9 cellular contexts compared by ENCODE assay signal in the genomic region with DNA sequence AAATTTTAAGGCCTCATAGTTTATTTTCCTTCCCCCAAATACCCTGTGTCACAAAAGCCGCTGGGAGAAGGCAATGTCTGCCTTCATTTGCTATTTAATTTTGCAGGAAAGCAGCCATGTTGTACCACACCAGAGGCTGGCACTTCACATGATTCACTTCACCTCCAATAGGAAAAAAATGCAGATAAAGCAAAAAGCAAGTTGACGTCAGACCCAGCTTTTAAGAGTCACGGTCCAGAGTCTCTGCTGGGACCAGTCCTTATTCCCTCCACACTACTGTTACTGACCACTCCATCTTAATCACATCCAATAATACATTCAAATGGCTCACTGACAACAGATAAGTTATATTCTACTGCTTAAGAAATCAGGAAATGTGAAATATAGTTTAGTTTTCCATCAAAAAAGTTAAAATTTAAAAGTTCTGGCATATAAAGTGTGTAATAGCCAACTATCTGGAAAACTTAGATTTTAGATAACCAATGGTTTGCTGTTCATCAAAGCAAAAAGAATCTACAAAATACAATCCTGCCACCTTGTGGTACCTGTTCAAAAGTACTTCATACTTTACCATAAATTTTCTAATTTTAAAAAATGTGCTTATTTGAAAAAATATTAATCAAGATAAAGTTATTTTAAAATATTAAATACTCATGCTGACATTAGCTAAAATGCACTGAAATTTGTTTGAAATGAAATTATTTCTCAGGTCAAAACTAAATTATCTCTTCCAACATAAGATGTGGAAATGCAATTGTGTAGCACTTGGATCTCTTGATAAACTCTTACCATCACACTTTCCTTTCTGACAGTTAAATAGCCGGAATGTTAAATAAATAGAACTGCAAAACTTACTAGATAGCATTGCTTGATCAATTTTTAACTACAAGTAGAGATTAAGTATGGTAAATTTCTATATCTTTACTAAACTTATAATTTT.
DNase-seq lines count a peak whose midpoint lies in the region; ATAC-seq and TF ChIP-seq lines count a peak whose summit lies in the region.
"Had no signal": no experiment of that assay in that cellular context is flagged by ENCODE, and none has a peak within 500 bp of the region (broad histone marks: within the 10 kb centered on the region; RNA-seq: fewer than 3 reads in every experiment).

No MANE protein-coding gene starts in this region.

- H3K9me3 Mint-ChIP-seq in GM23338: no peaks in the 10 kb centered on the region
- H3K9me3 Mint-ChIP-seq in activated T-helper 2 cell treated with anti-CD3 and anti-CD28 coated beads, Interferon-gamma antibody, Interleukin-2, Interleukin-4, amounts not matched to agents 10 μg/mL and 5 μg/mL and 100 μg/mL, durations not matched to agents 14 hours and 24 hours and 36 hours: no peaks in the 10 kb centered on the region
- H3K9me3 Mint-ChIP-seq: activated naive CD8-positive, alpha-beta T cell treated with anti-CD3 and anti-CD28 coated beads, Interleukin-2, amount 10 ng/mL, durations not matched to agents 7 days and 5 days had no signal

- ATAC-seq in GM23338: no peak
- ATAC-seq in RWPE2 (ENCODE audit: low read depth): no peak
- no peak for ATAC-seq in HG03571 (IDR thresholded peaks at IDR 0.05; ENCODE audit: unreplicated experiment)

- no peaks in the 10 kb centered on the region for H3F3A ChIP-seq in GM23338 (replicated peaks; ENCODE audit: low read depth)

- H3K36me3 ChIP-seq in GM23338 (ENCODE audit: insufficient read depth): no peaks in the 10 kb centered on the region
- H3K36me3 ChIP-seq in RWPE2 (ENCODE audit: low read depth): no peaks in the 10 kb centered on the region
- H3K36me3 ChIP-seq in transverse colon: no peaks in the 10 kb centered on the region
- no peaks in the 10 kb centered on the region for H3K36me3 ChIP-seq in effector memory CD4-positive, alpha-beta T cell (ENCODE audit: control insufficient read depth, insufficient read depth, low read length)

- no peak for TF ChIP-seq EP300 in transverse colon (IDR thresholded peaks at IDR 0.05; ENCODE audit: low read depth)

- TF ChIP-seq POLR2A in transverse colon (IDR thresholded peaks at IDR 0.05): no peak

- H3K4me1 ChIP-seq in GM23338 (ENCODE audit: insufficient read depth) (peaks cover 12% of the 10 kb centered on the region), RWPE2 (ENCODE audit: insufficient read depth, poor library complexity, severe bottlenecking) (peaks cover 17% of the 10 kb centered on the region), transverse colon (peaks cover 0 to 9% (median 3%) of the 10 kb centered on the region in 4 donors)
- no peaks in the 10 kb centered on the region for H3K4me1 ChIP-seq in effector memory CD4-positive, alpha-beta T cell (ENCODE audit: control insufficient read depth, insufficient read depth, low read length, poor library complexity, severe bottlenecking)

- H3K9me3 ChIP-seq in RWPE2 (ENCODE audit: severe bottlenecking) (no peaks in the 10 kb centered on the region), transverse colon (no peaks in the 10 kb centered on the region)
- H3K9me3 ChIP-seq in effector memory CD4-positive, alpha-beta T cell (ENCODE audit: control insufficient read depth, low read length): no peaks in the 10 kb centered on the region

- peak; percentile 33 for DNase-seq in A172 (ENCODE audit: low spot score)
- DNase-seq in GM23338 (ENCODE audit: low spot score): peak; percentile 44
- DNase-seq in RWPE2 (ENCODE audit: low spot score): no peak
- DNase-seq in fibroblast of villous mesenchyme (ENCODE audit: low read depth): peak; percentile 44
- DNase-seq in transverse colon: no peak
- no peak for DNase-seq in activated T-helper 2 cell treated with anti-CD3 and anti-CD28 coated beads, Interferon-gamma antibody, Interleukin-2, Interleukin-4, amounts not matched to agents 10 μg/mL and 5 μg/mL and 100 μg/mL, durations not matched to agents 14 hours and 24 hours and 36 hours (ENCODE audit: low spot score)
- no peak for DNase-seq in effector memory CD4-positive, alpha-beta T cell
- DNase-seq: activated naive CD8-positive, alpha-beta T cell treated with anti-CD3 and anti-CD28 coated beads, Interleukin-2, amount 10 ng/mL, durations not matched to agents 7 days and 5 days had no signal

- H3K9me2 ChIP-seq in GM23338 (ENCODE audit: insufficient read depth): no peaks in the 10 kb centered on the region

- H3K27ac Mint-ChIP-seq in GM23338: 0 out of 2 replicates have a peak overlapping the region, but pooled peaks have one; percentile 4
- H3K27ac Mint-ChIP-seq in activated T-helper 2 cell treated with anti-CD3 and anti-CD28 coated beads, Interferon-gamma antibody, Interleukin-2, Interleukin-4, amounts not matched to agents 10 μg/mL and 5 μg/mL and 100 μg/mL, durations not matched to agents 14 hours and 24 hours and 36 hours: no peak overlapping the region
- H3K27ac Mint-ChIP-seq: activated naive CD8-positive, alpha-beta T cell treated with anti-CD3 and anti-CD28 coated beads, Interleukin-2, amount 10 ng/mL, durations not matched to agents 7 days and 5 days had no signal

- WGBS in transverse colon (ENCODE audit: low coverage in 1 of 2), 2 donors: 54 to 59% methylated on average over 4 of the region's 4 CpGs

- no peaks in the 10 kb centered on the region for H3K27me3 ChIP-seq in GM23338 (ENCODE audit: insufficient read depth)
- H3K27me3 ChIP-seq in RWPE2 (ENCODE audit: insufficient read depth, poor library complexity, severe bottlenecking): no peaks in the 10 kb centered on the region
- no peaks in the 10 kb centered on the region for H3K27me3 ChIP-seq in transverse colon
- H3K27me3 ChIP-seq in effector memory CD4-positive, alpha-beta T cell (replicated peaks; ENCODE audit: control insufficient read depth, insufficient read depth, low read length, poor library complexity, severe bottlenecking): no peaks in the 10 kb centered on the region

- H3K79me2 ChIP-seq in GM23338 (replicated peaks; ENCODE audit: insufficient read depth): peaks cover 65% of the 10 kb centered on the region

- intact Hi-C loops in transverse colon (cut with DNase I; ENCODE audit: low total_unique reads): no loop called here
- intact Hi-C loops in activated T-helper 2 cell treated with anti-CD3 and anti-CD28 coated beads, Interferon-gamma antibody, Interleukin-2, Interleukin-4, amounts not matched to agents 10 μg/mL and 5 μg/mL and 100 μg/mL, durations not matched to agents 14 hours and 24 hours and 36 hours (cut with micrococcal nuclease): loop anchor here (2.0 kb wide), 1 partner anchor 566 kb away; no protein-coding TSS in a partner anchor

- H2AFZ ChIP-seq in GM23338: no peak overlapping the region

- no peak overlapping the region for H3K4me2 ChIP-seq in GM23338

- H3K4me1 Mint-ChIP-seq in GM23338: peaks cover 18% of the 10 kb centered on the region
- no peaks in the 10 kb centered on the region for H3K4me1 Mint-ChIP-seq in activated T-helper 2 cell treated with anti-CD3 and anti-CD28 coated beads, Interferon-gamma antibody, Interleukin-2, Interleukin-4, amounts not matched to agents 10 μg/mL and 5 μg/mL and 100 μg/mL, durations not matched to agents 14 hours and 24 hours and 36 hours (ENCODE audit: low read depth)

- H3K27ac ChIP-seq in GM23338 (ENCODE audit: low read depth) (no peak overlapping the region), RWPE2 (ENCODE audit: poor library complexity, severe bottlenecking) (no peak overlapping the region), transverse colon (no peak overlapping the region)
- no peak overlapping the region for H3K27ac ChIP-seq in effector memory CD4-positive, alpha-beta T cell (ENCODE audit: insufficient read depth, low read length, poor library complexity, severe bottlenecking)

- H3K4me3 Mint-ChIP-seq in GM23338: no peak overlapping the region
- no peak overlapping the region for H3K4me3 Mint-ChIP-seq in activated T-helper 2 cell treated with anti-CD3 and anti-CD28 coated beads, Interferon-gamma antibody, Interleukin-2, Interleukin-4, amounts not matched to agents 10 μg/mL and 5 μg/mL and 100 μg/mL, durations not matched to agents 14 hours and 24 hours and 36 hours (ENCODE audit: low read depth)
- H3K4me3 Mint-ChIP-seq: activated naive CD8-positive, alpha-beta T cell treated with anti-CD3 and anti-CD28 coated beads, Interleukin-2, amount 10 ng/mL, durations not matched to agents 7 days and 5 days had no signal

- H3K4me3 ChIP-seq in GM23338 (no peak overlapping the region), RWPE2 (ENCODE audit: severe bottlenecking) (no peak overlapping the region), fibroblast of villous mesenchyme (ENCODE audit: low read depth, low read length) (no peak overlapping the region), transverse colon (no peak overlapping the region)
- no peak overlapping the region for H3K4me3 ChIP-seq in effector memory CD4-positive, alpha-beta T cell (ENCODE audit: insufficient read depth, low read depth, low read length, poor library complexity, severe bottlenecking)

- in situ Hi-C loops in transverse colon (cut with MboI; ENCODE audit: low pct_ligation_motif_present in 1 of 4, low pct_unique_long_range_greater_than_20kb in 1 of 4, low sequenced_read_pairs in 3 of 4): loop anchor here in 1 of 4 donors (10.0 kb wide), 1 partner anchor 566 kb away; no protein-coding TSS in a partner anchor

- no peaks in the 10 kb centered on the region; the same call in 1 of the 2 replicates for H4K20me1 ChIP-seq in GM23338 (replicated peaks; ENCODE audit: insufficient read depth)

- H3K36me3 Mint-ChIP-seq in GM23338 (ENCODE audit: low read depth): peaks cover 5% of the 10 kb centered on the region; the same call in 2 of the 3 replicates
- H3K36me3 Mint-ChIP-seq in activated T-helper 2 cell treated with anti-CD3 and anti-CD28 coated beads, Interferon-gamma antibody, Interleukin-2, Interleukin-4, amounts not matched to agents 10 μg/mL and 5 μg/mL and 100 μg/mL, durations not matched to agents 14 hours and 24 hours and 36 hours (ENCODE audit: low read depth): no peaks in the 10 kb centered on the region
- H3K36me3 Mint-ChIP-seq: activated naive CD8-positive, alpha-beta T cell treated with anti-CD3 and anti-CD28 coated beads, Interleukin-2, amount 10 ng/mL, durations not matched to agents 7 days and 5 days had no signal

- peak in 1 of 2 experiments; percentile 61; a peak in 3 of 4 replicates for TF ChIP-seq CTCF in GM23338 (conservative IDR thresholded peaks at IDR 0.05; ENCODE audit: low read depth in 2 of 2)
- TF ChIP-seq CTCF in RWPE2 (IDR thresholded peaks at IDR 0.05; ENCODE audit: poor library complexity, severe bottlenecking): peak; percentile 84
- TF ChIP-seq CTCF in fibroblast of villous mesenchyme (IDR thresholded peaks at IDR 0.05; ENCODE audit: insufficient read depth, low read depth, low read length): peak; percentile 42
- peak; percentile 45 to 68 (median 50) for TF ChIP-seq CTCF in transverse colon (IDR thresholded peaks at IDR 0.05)

- H3K27me3 Mint-ChIP-seq in GM23338 (ENCODE audit: insufficient read depth, low read depth, poor library complexity): peaks cover 5% of the 10 kb centered on the region
- peaks cover 15% of the 10 kb centered on the region for H3K27me3 Mint-ChIP-seq in activated T-helper 2 cell treated with anti-CD3 and anti-CD28 coated beads, Interferon-gamma antibody, Interleukin-2, Interleukin-4, amounts not matched to agents 10 μg/mL and 5 μg/mL and 100 μg/mL, durations not matched to agents 14 hours and 24 hours and 36 hours (ENCODE audit: low read depth)

TF ChIP-seq in GM23338, 12 proteins besides CTCF, POLR2A, EP300 and RAD21 (continues in another document):
- TF ChIP-seq CREB1 (CRISPR knock-in tag; IDR thresholded peaks at IDR 0.05; ENCODE audit: low read depth): no peak

Comparison
In these comparisons a context has a peak if more than half of its experiments do, and no peak if none do; other contexts are left out.
1. DNase-seq: peak in A172 (single experiment), GM23338 (single experiment) and fibroblast of villous mesenchyme (single experiment); none in RWPE2 (single experiment), transverse colon (single experiment), activated T-helper 2 cell treated with anti-CD3 and anti-CD28 coated beads, Interferon-gamma antibody, Interleukin-2, Interleukin-4, amounts not matched to agents 10 μg/mL and 5 μg/mL and 100 μg/mL, durations not matched to agents 14 hours and 24 hours and 36 hours (single experiment) and effector memory CD4-positive, alpha-beta T cell (0 of 3).